Comparison of ENCODE assay signal across 9 cellular contexts in the genomic region with DNA sequence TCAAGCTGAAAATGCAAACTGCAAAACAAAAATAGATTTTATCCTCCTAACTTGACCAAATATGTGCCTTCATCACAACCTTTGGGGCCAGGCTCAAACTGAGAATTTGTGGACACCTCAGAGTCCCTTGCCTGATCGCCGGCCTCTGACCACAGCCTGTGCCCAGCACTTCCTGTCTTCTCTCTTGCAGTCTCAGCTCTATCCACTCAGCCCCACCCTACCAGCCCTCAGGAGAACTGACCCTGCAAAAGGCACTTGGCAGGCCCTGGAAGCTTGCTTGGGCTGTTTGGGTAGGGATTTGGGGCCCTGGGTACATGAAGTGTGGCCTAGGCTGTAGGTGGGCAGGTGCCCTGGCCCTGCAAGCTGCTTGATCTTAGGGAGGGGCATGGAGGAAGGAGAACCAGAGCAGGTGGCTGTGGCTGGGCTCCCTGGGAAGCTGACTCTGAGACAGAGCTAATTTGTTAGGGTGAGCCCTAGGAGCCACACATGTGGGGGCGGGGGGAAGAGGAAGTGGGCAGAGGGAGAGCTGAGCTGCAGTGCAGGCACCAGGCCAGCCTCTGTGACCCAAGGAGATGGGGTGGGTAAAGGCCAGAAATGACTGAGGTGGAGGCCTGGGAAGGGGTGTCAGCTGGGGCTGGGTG. TPM values are rescaled to one million over a fixed set of nuclear protein-coding genes. Genes with fewer than 3 reads are reported as not detected.
DNase-seq lines count a peak whose midpoint lies in the region; ATAC-seq and TF ChIP-seq lines count a peak whose summit lies in the region.
"Had no signal": no experiment of that assay in that cellular context is flagged by ENCODE, and none has a peak within 500 bp of the region (broad histone marks: within the 10 kb centered on the region; RNA-seq: fewer than 3 reads in every experiment).

No MANE protein-coding gene starts in this region.

- no peak overlapping the region for H3K9ac ChIP-seq in IMR-90 (ENCODE audit: low read depth, low read length)

- no peak overlapping the region for H3K27ac Mint-ChIP-seq in activated naive CD4-positive, alpha-beta T cell treated with anti-CD3 and anti-CD28 coated beads for 36 hours
- peak overlapping the region in 5 of 9 donors; percentile 18 to 72 (median 43) for H3K27ac Mint-ChIP-seq in naive thymus-derived CD4-positive, alpha-beta T cell

- no peak overlapping the region for H3K56ac ChIP-seq in IMR-90 (ENCODE audit: extremely low read depth, insufficient read depth, low read length)

- no peak for TF ChIP-seq RAD21 in IMR-90 (IDR thresholded peaks at IDR 0.05; ENCODE audit: low read length)

- no peak overlapping the region for H4K8ac ChIP-seq in IMR-90 (ENCODE audit: low read depth in 2 of 2, low read length in 2 of 2)

- no peak overlapping the region for H2BK120ac ChIP-seq in IMR-90 (ENCODE audit: low read depth, low read length)

- peak overlapping the region; percentile 73 for H2AFZ ChIP-seq in IMR-90 (replicated peaks; ENCODE audit: low read length, poor library complexity)

- no peaks in the 10 kb centered on the region for H3K9me3 ChIP-seq in IMR-90 (ENCODE audit: control insufficient read depth, insufficient read depth, low read length)
- no peaks in the 10 kb centered on the region for H3K9me3 ChIP-seq in naive thymus-derived CD4-positive, alpha-beta T cell (ENCODE audit: control insufficient read depth in 2 of 3, low read length in 3 of 3)
- H3K9me3 ChIP-seq: thyroid gland had no signal

- BruUV-seq in IMR-90 (replicated peaks; lab: Mats Ljungman, UMichigan), result no TSS peak

- 100% methylated on average over 2 of the region's 3 CpGs; no CpG with 5 or more reads in 1 of the 2 experiments for WGBS in IMR-90 (ENCODE audit: extremely low coverage in 2 of 2, insufficient read length in 1 of 2), 2 experiments

- no peaks in the 10 kb centered on the region for H3K36me3 ChIP-seq in IMR-90 (ENCODE audit: control insufficient read depth, insufficient read depth, low read length)
- H3K36me3 ChIP-seq in naive thymus-derived CD4-positive, alpha-beta T cell (ENCODE audit: control insufficient read depth in 2 of 3, insufficient read depth in 3 of 3, low read length in 3 of 3), result no peaks in the 10 kb centered on the region
- H3K36me3 ChIP-seq: thyroid gland had no signal

- H3K4ac ChIP-seq in IMR-90 (ENCODE audit: low read depth, low read length), result no peak overlapping the region

- H2BK20ac ChIP-seq in IMR-90 (ENCODE audit: low read depth, low read length), result no peak overlapping the region

- no peak overlapping the region for H2BK15ac ChIP-seq in IMR-90 (ENCODE audit: low read depth, low read length)

- H4K20me1 ChIP-seq in IMR-90 (ENCODE audit: insufficient read depth, low read length), result no peaks in the 10 kb centered on the region

- no peak overlapping the region for H3K4me2 ChIP-seq in IMR-90 (ENCODE audit: low read depth, low read length)

- no peaks in the 10 kb centered on the region for H3K9me3 Mint-ChIP-seq in activated naive CD4-positive, alpha-beta T cell treated with anti-CD3 and anti-CD28 coated beads for 36 hours
- H3K9me3 Mint-ChIP-seq in naive thymus-derived CD4-positive, alpha-beta T cell, result peaks cover 0 to 4% (median 0%) of the 10 kb centered on the region in 11 donors

- TF ChIP-seq CTCF in IMR-90 (conservative IDR thresholded peaks at IDR 0.05; ENCODE audit: low read depth, low read length), result no peak

- H3K4me1 ChIP-seq in IMR-90 (ENCODE audit: control insufficient read depth, insufficient read depth, low read length), result peaks cover 9% of the 10 kb centered on the region; the same call in 1 of the 2 replicates
- H3K4me1 ChIP-seq in naive thymus-derived CD4-positive, alpha-beta T cell (ENCODE audit: control insufficient read depth in 2 of 2, insufficient read depth in 2 of 2, low read length in 2 of 2), result peaks cover 9 to 14% of the 10 kb centered on the region in 2 donors

- no peaks in the 10 kb centered on the region for H3K27me3 ChIP-seq in IMR-90 (ENCODE audit: control insufficient read depth, insufficient read depth, low read length)
- no peaks in the 10 kb centered on the region for H3K27me3 ChIP-seq in naive thymus-derived CD4-positive, alpha-beta T cell (ENCODE audit: control insufficient read depth in 2 of 2, insufficient read depth in 2 of 2, low read length in 2 of 2)
- H3K27me3 ChIP-seq: thyroid gland had no signal

- H3K18ac ChIP-seq in IMR-90 (ENCODE audit: low read depth, low read length), result no peak overlapping the region

- H3K4me1 Mint-ChIP-seq in activated naive CD4-positive, alpha-beta T cell treated with anti-CD3 and anti-CD28 coated beads for 36 hours (ENCODE audit: low read depth), result peaks cover 21% of the 10 kb centered on the region
- H3K4me1 Mint-ChIP-seq in naive thymus-derived CD4-positive, alpha-beta T cell, result peaks cover 23 to 46% (median 36%) of the 10 kb centered on the region in 7 donors

- no peaks in the 10 kb centered on the region for H3K79me1 ChIP-seq in IMR-90 (ENCODE audit: low read depth in 1 of 2, low read length in 2 of 2)

- H4K91ac ChIP-seq in IMR-90 (ENCODE audit: insufficient read depth, low read depth, low read length), result peak overlapping the region; percentile 29; the same call in 1 of the 2 replicates

- ATAC-seq in IMR-90 (ENCODE audit: low read depth) (no peak), GM21619 (IDR thresholded peaks at IDR 0.05; ENCODE audit: unreplicated experiment) (no peak), GM18870 (IDR thresholded peaks at IDR 0.05; ENCODE audit: unreplicated experiment) (no peak)
- peak; percentile 32 for ATAC-seq in naive thymus-derived CD4-positive, alpha-beta T cell

- H3K4me3 Mint-ChIP-seq in activated naive CD4-positive, alpha-beta T cell treated with anti-CD3 and anti-CD28 coated beads for 36 hours, result no peak overlapping the region
- H3K4me3 Mint-ChIP-seq in naive thymus-derived CD4-positive, alpha-beta T cell, result peak overlapping the region; percentile 48 to 95 (median 82)

- peaks cover 2% of the 10 kb centered on the region; the same call in 1 of the 2 replicates for H3K9me1 ChIP-seq in IMR-90 (ENCODE audit: insufficient read depth, low read length)

- H3K36me3 Mint-ChIP-seq in activated naive CD4-positive, alpha-beta T cell treated with anti-CD3 and anti-CD28 coated beads for 36 hours (ENCODE audit: low read depth), result no peaks in the 10 kb centered on the region
- peaks cover 0 to 4% (median 0%) of the 10 kb centered on the region in 5 donors for H3K36me3 Mint-ChIP-seq in naive thymus-derived CD4-positive, alpha-beta T cell

- H3K27me3 Mint-ChIP-seq in activated naive CD4-positive, alpha-beta T cell treated with anti-CD3 and anti-CD28 coated beads for 36 hours (ENCODE audit: low read depth), result peaks cover 16% of the 10 kb centered on the region
- H3K27me3 Mint-ChIP-seq in naive thymus-derived CD4-positive, alpha-beta T cell, result peaks cover 4 to 25% (median 8%) of the 10 kb centered on the region in 5 donors

- H3K27ac ChIP-seq in IMR-90 (ENCODE audit: insufficient read depth, low read length), result no peak overlapping the region
- H3K27ac ChIP-seq in naive thymus-derived CD4-positive, alpha-beta T cell (ENCODE audit: low read depth, low read length), result no peak overlapping the region
- H3K27ac ChIP-seq: thyroid gland had no signal

- no peak overlapping the region for H3K23ac ChIP-seq in IMR-90 (ENCODE audit: low read depth, low read length)

- no peak overlapping the region; the same call in 1 of the 2 replicates for H2AK5ac ChIP-seq in IMR-90 (ENCODE audit: low read depth, low read length)

- POLR2A ChIA-PET in IMR-90 (lab: Charles Lee; ENCODE audit: unreplicated experiment), result no interaction called here
- POLR2A ChIA-PET in naive thymus-derived CD4-positive, alpha-beta T cell (lab: Charles Lee), result no interaction called here

- DNase-seq in CD1c-positive myeloid dendritic cell (ENCODE audit: extremely low spot score) (peak; percentile 89), IMR-90 (no peak), GOT3 (lab: John Stamatoyannopoulos, UW) (no peak), erythroblast (lab: John Stamatoyannopoulos, UW) (no peak)
- DNase-seq in activated naive CD4-positive, alpha-beta T cell treated with anti-CD3 and anti-CD28 coated beads for 36 hours, result peak; percentile 37
- peak in 2 of 9 donors; percentile 18 to 38 for DNase-seq in naive thymus-derived CD4-positive, alpha-beta T cell

- H2BK5ac ChIP-seq in IMR-90 (ENCODE audit: low read depth, low read length, poor library complexity, severe bottlenecking), result no peak overlapping the region

- CTCF ChIA-PET in IMR-90 (lab: Yijun Ruan, JAX), result no interaction called here
- CTCF ChIA-PET in activated naive CD4-positive, alpha-beta T cell treated with anti-CD3 and anti-CD28 coated beads for 36 hours (lab: Charles Lee), result interaction anchor here (15.7 kb wide), 1 partner anchor 173 kb away, joined by 299 read pairs; no protein-coding TSS in a partner anchor
- CTCF ChIA-PET in naive thymus-derived CD4-positive, alpha-beta T cell (lab: Charles Lee), result interaction anchor here (1.0 to 17.3 kb wide), 3 partner anchors 92 to 631 kb away, joined by 5 to 379 read pairs (median 6); no protein-coding TSS in a partner anchor

- H3K4me3 ChIP-seq in IMR-90 (ENCODE audit: insufficient read depth, low read depth, low read length), result no peak overlapping the region
- no peak overlapping the region for H3K4me3 ChIP-seq in naive thymus-derived CD4-positive, alpha-beta T cell (ENCODE audit: low read length)
- H3K4me3 ChIP-seq: thyroid gland had no signal

- in situ Hi-C loops in IMR-90 (cut with MboI; ENCODE audit: low sequenced_read_pairs), result loop anchor here (5.0 to 25.0 kb wide), 4 partner anchors 473 to 1053 kb away; no protein-coding TSS in a partner anchor

- dilution Hi-C loops in IMR-90 (cut with HindIII; ENCODE audit: low sequenced_read_pairs, unreplicated experiment), result loop anchor here (25.0 kb wide), 1 partner anchor 478 kb away; no protein-coding TSS in a partner anchor

- H2AK9ac ChIP-seq in IMR-90 (replicated peaks; ENCODE audit: low read depth, low read length, poor library complexity), result peak overlapping the region; percentile 30

- TF ChIP-seq POLR2A in IMR-90 (IDR thresholded peaks at IDR 0.05; ENCODE audit: low read depth, low read length), result no peak
- no peak for TF ChIP-seq POLR2A in erythroblast (IDR thresholded peaks at IDR 0.05; ENCODE audit: low read length)

- H4K5ac ChIP-seq in IMR-90 (ENCODE audit: low read depth, low read length), result no peak overlapping the region

- no peak overlapping the region for H3K14ac ChIP-seq in IMR-90 (replicated peaks; ENCODE audit: low read depth, low read length)

- intact Hi-C loops in IMR-90 (cut with micrococcal nuclease), result loop anchor here (5.0 to 10.0 kb wide), 2 partner anchors 500 to 1048 kb away; no protein-coding TSS in a partner anchor
- intact Hi-C loops in activated naive CD4-positive, alpha-beta T cell treated with anti-CD3 and anti-CD28 coated beads for 36 hours (cut with micrococcal nuclease), result loop anchor here (5.0 kb wide), 1 partner anchor 798 kb away; no protein-coding TSS in a partner anchor
- intact Hi-C loops in naive thymus-derived CD4-positive, alpha-beta T cell (cut with micrococcal nuclease), result loop anchor here (5.0 kb wide), 3 partner anchors 193 to 893 kb away; a partner anchor contains a TSS

RNA-seq across cellular contexts. Expression of a gene that starts 8.6 kb away (rescaled TPM):
- total RNA-seq in IMR-90 (2012; rRNA removed), result 1.9 and 3.6 TPM in 2 replicates
- 13.2 and 13.8 TPM in 2 replicates for polyA plus RNA-seq in IMR-90 (2012; rRNA removed)
- polyA plus RNA-seq in IMR-90 (2012; cell fraction: cytosol; rRNA removed), result 20.2 and 52.4 TPM in 2 replicates
- polyA plus RNA-seq in IMR-90 (2012; cell fraction: nucleus; rRNA removed; ENCODE audit: low replicate concordance), result 7.8 and 10.6 TPM in 2 replicates
- total RNA-seq in activated naive CD4-positive, alpha-beta T cell treated with anti-CD3 and anti-CD28 coated beads for 36 hours, result not detected
- total RNA-seq in naive thymus-derived CD4-positive, alpha-beta T cell, result 1 to 10 TPM in 2 of 5 experiments, under 1 TPM in 3; 0.45 to 1.8 (median 0.75) TPM
- polyA plus RNA-seq in naive thymus-derived CD4-positive, alpha-beta T cell, result not detected

RNA-seq across cellular contexts. Expression of a gene that starts 58.7 kb away (rescaled TPM):
- 62.2 and 96.9 TPM in 2 replicates for total RNA-seq in IMR-90 (2012; rRNA removed)
- 52.8 and 61.6 TPM in 2 replicates for polyA plus RNA-seq in IMR-90 (2012; rRNA removed)
- 39.4 and 46.8 TPM in 2 replicates for polyA plus RNA-seq in IMR-90 (2012; cell fraction: cytosol; rRNA removed)
- polyA plus RNA-seq in IMR-90 (2012; cell fraction: nucleus; rRNA removed; ENCODE audit: low replicate concordance), result 22.4 and 65.7 TPM in 2 replicates
- 10 to 100 TPM; 61.4 to 64.7 TPM for total RNA-seq in activated naive CD4-positive, alpha-beta T cell treated with anti-CD3 and anti-CD28 coated beads for 36 hours
- 10 to 100 TPM; 30.7 to 57.9 (median 44.3) TPM for total RNA-seq in naive thymus-derived CD4-positive, alpha-beta T cell
- 10 to 100 TPM; 48.4 to 59.4 TPM for polyA plus RNA-seq in naive thymus-derived CD4-positive, alpha-beta T cell

RNA-seq across cellular contexts. Expression of a gene that starts 58.8 kb away (rescaled TPM):
- total RNA-seq in IMR-90 (2012; rRNA removed), result 57.2 and 57.7 TPM in 2 replicates
- 58.0 and 59.6 TPM in 2 replicates for polyA plus RNA-seq in IMR-90 (2012; rRNA removed)
- polyA plus RNA-seq in IMR-90 (2012; cell fraction: cytosol; rRNA removed), result 36.8 and 44.6 TPM in 2 replicates
- 30.2 and 63.6 TPM in 2 replicates for polyA plus RNA-seq in IMR-90 (2012; cell fraction: nucleus; rRNA removed; ENCODE audit: low replicate concordance)
- 10 to 100 TPM; 29.5 to 31.0 TPM for total RNA-seq in activated naive CD4-positive, alpha-beta T cell treated with anti-CD3 and anti-CD28 coated beads for 36 hours
- 10 to 100 TPM; 38.5 to 54.0 (median 48.8) TPM for total RNA-seq in naive thymus-derived CD4-positive, alpha-beta T cell
- polyA plus RNA-seq in naive thymus-derived CD4-positive, alpha-beta T cell, result 10 to 100 TPM; 33.7 to 36.1 TPM

Comparison
In these comparisons a context has a peak if more than half of its experiments do, and no peak if none do; other contexts are left out.
1. DNase-seq: peak in CD1c-positive myeloid dendritic cell (single experiment) and activated naive CD4-positive, alpha-beta T cell treated with anti-CD3 and anti-CD28 coated beads for 36 hours (single experiment); none in IMR-90 (single experiment), GOT3 (single experiment) and erythroblast (0 of 2).